ENCODE assay signal across 21 cellular contexts in genomic region chr4:142875117-142875516, GRCh38. TPM values are rescaled to one million over a fixed set of nuclear protein-coding genes. Genes with fewer than 3 reads are reported as not detected.
DNase-seq lines count a peak whose midpoint lies in the region; ATAC-seq and TF ChIP-seq lines count a peak whose summit lies in the region.
"Had no signal": no experiment of that assay in that cellular context is flagged by ENCODE, and none has a peak within 500 bp of the region (broad histone marks: within the 10 kb centered on the region; RNA-seq: fewer than 3 reads in every experiment).

No MANE protein-coding gene starts in this region.

- no peak for TF ChIP-seq EP300 in esophagus muscularis mucosa (IDR thresholded peaks at IDR 0.05)

- H3K9me3 Mint-ChIP-seq in WTC11 = peaks cover 24% of the 10 kb centered on the region

- TF ChIP-seq POLR2A in GM18505 (IDR thresholded peaks at IDR 0.05; ENCODE audit: borderline replicate concordance, extremely low read depth, insufficient read depth, insufficient read length) (no peak), esophagus muscularis mucosa (IDR thresholded peaks at IDR 0.05; ENCODE audit: low read depth) (no peak)

- TF ChIP-seq CTCF in BE2C (IDR thresholded peaks at IDR 0.05; ENCODE audit: low read depth, low read length) (no peak; the same call in 1 of the 2 replicates), GM12864 (IDR thresholded peaks at IDR 0.05; ENCODE audit: low read depth, low read length, missing control alignments) (peak; percentile 6), WTC11 (IDR thresholded peaks at IDR 0.05) (no peak), esophagus muscularis mucosa (IDR thresholded peaks at IDR 0.05) (no peak)

- no peak overlapping the region for H2AFZ ChIP-seq in Karpas-422 (ENCODE audit: low read length)

- ATAC-seq in WTC11 (peak; percentile 87), GM18505 (IDR thresholded peaks at IDR 0.05; ENCODE audit: unreplicated experiment) (no peak), left lobe of liver (no peak)
- ATAC-seq: activated CD4-positive, CD25-positive, alpha-beta regulatory T cell treated with anti-CD3 and anti-CD28 coated beads, Interleukin-2, amount 50 U/mL, for 24 hours; sciatic nerve; stimulated activated naive CD8-positive, alpha-beta T cell treated with anti-CD3 and anti-CD28 coated beads, Interleukin-15, amount 100 ng/mL, for 72 hours had no signal

- 59% methylated on average over 2 of the region's 2 CpGs for WGBS in esophagus muscularis mucosa

- CTCF ChIA-PET in WTC11 (lab: Charles Lee) = no interaction called here

- peak; percentile 59 for DNase-seq in BE2C
- no peak for DNase-seq in GM12864 (ENCODE audit: low read depth)
- peak; percentile 41 for DNase-seq in Karpas-422
- DNase-seq in WTC11 (ENCODE audit: low spot score) = peak; percentile 36
- no peak for DNase-seq in left lobe of liver (ENCODE audit: low spot score)
- DNase-seq in AML-193 (lab: John Stamatoyannopoulos, UW) = no peak
- DNase-seq in esophagus muscularis mucosa (ENCODE audit: extremely low spot score) = no peak
- DNase-seq: activated gamma-delta T cell; dorsolateral prefrontal cortex; KBM-7; MV-4-11; NCI-H1694 treated with DMSO at 0.1 percent for 48 hours; NCI-H526 treated with DMSO at 0.1 percent for 48 hours; stimulated activated naive CD8-positive, alpha-beta T cell treated with anti-CD3 and anti-CD28 coated beads, Interleukin-15, amount 100 ng/mL, for 72 hours; T1000; thyroid gland had no signal

- no peak overlapping the region for H3K4me3 Mint-ChIP-seq in WTC11
- H3K4me3 Mint-ChIP-seq: CD14-positive monocyte; neural crest cell; stimulated activated naive CD8-positive, alpha-beta T cell treated with anti-CD3 and anti-CD28 coated beads, Interleukin-15, amount 100 ng/mL, for 72 hours had no signal

- no peaks in the 10 kb centered on the region for H3K4me1 ChIP-seq in BE2C
- H3K4me1 ChIP-seq in Karpas-422 (ENCODE audit: low read length) = no peaks in the 10 kb centered on the region
- no peaks in the 10 kb centered on the region for H3K4me1 ChIP-seq in esophagus muscularis mucosa
- H3K4me1 ChIP-seq: thyroid gland had no signal

- H3K27me3 ChIP-seq in BE2C (no peaks in the 10 kb centered on the region), Karpas-422 (ENCODE audit: low read length) (no peaks in the 10 kb centered on the region), esophagus muscularis mucosa (no peaks in the 10 kb centered on the region)
- H3K27me3 ChIP-seq: dorsolateral prefrontal cortex, thyroid gland had no signal

- no peaks in the 10 kb centered on the region for H3K27me3 Mint-ChIP-seq in WTC11 (ENCODE audit: low read depth)

- H3K4me3 ChIP-seq in BE2C (ENCODE audit: low read depth, low read length) (no peak overlapping the region), GM12864 (ENCODE audit: low read depth, low read length) (no peak overlapping the region), Karpas-422 (ENCODE audit: low read length) (no peak overlapping the region), esophagus muscularis mucosa (no peak overlapping the region)
- H3K4me3 ChIP-seq: dorsolateral prefrontal cortex, thyroid gland had no signal

- H3K9ac ChIP-seq in Karpas-422 (ENCODE audit: low read length) = no peak overlapping the region

- H3K27ac ChIP-seq in Karpas-422 (ENCODE audit: low read length) = no peak overlapping the region
- H3K27ac ChIP-seq in esophagus muscularis mucosa (replicated peaks in 1 of 4) = no peak overlapping the region
- H3K27ac ChIP-seq: dorsolateral prefrontal cortex, thyroid gland had no signal

- no peaks in the 10 kb centered on the region for H3K79me2 ChIP-seq in Karpas-422 (ENCODE audit: low read length)

- H3K4me1 Mint-ChIP-seq in WTC11 = no peaks in the 10 kb centered on the region
- H3K4me1 Mint-ChIP-seq: CD14-positive monocyte; neural crest cell; stimulated activated naive CD8-positive, alpha-beta T cell treated with anti-CD3 and anti-CD28 coated beads, Interleukin-15, amount 100 ng/mL, for 72 hours had no signal

- H3K36me3 ChIP-seq in BE2C (no peaks in the 10 kb centered on the region), Karpas-422 (ENCODE audit: insufficient read depth, low read length) (no peaks in the 10 kb centered on the region), esophagus muscularis mucosa (no peaks in the 10 kb centered on the region)
- H3K36me3 ChIP-seq: thyroid gland had no signal

- POLR2A ChIA-PET in WTC11 (lab: Charles Lee) = no interaction called here

- no peaks in the 10 kb centered on the region for H3K9me2 ChIP-seq in Karpas-422 (replicated peaks; ENCODE audit: insufficient read depth, low read length)

- no peak overlapping the region for H3K27ac Mint-ChIP-seq in WTC11
- H3K27ac Mint-ChIP-seq: CD14-positive monocyte; stimulated activated naive CD8-positive, alpha-beta T cell treated with anti-CD3 and anti-CD28 coated beads, Interleukin-15, amount 100 ng/mL, for 72 hours had no signal

- 0 out of 2 replicates have a peak, but pooled peaks cover 2% of the 10 kb centered on the region for H3K36me3 Mint-ChIP-seq in WTC11
- H3K36me3 Mint-ChIP-seq: CD14-positive monocyte had no signal

- H4K20me1 ChIP-seq in Karpas-422 (ENCODE audit: insufficient read depth, low read depth, low read length) = no peaks in the 10 kb centered on the region

- intact Hi-C loops in esophagus muscularis mucosa (cut with DNase I) = no loop called here

- no peaks in the 10 kb centered on the region for H3K9me3 ChIP-seq in BE2C
- H3K9me3 ChIP-seq in Karpas-422 (ENCODE audit: low read length) = no peaks in the 10 kb centered on the region
- peaks cover 0 to 4% (median 2%) of the 10 kb centered on the region in 4 donors for H3K9me3 ChIP-seq in esophagus muscularis mucosa
- H3K9me3 ChIP-seq: thyroid gland had no signal

- no peak overlapping the region for H3K4me2 ChIP-seq in Karpas-422 (ENCODE audit: low read depth, low read length, poor library complexity, severe bottlenecking)

TF ChIP-seq in WTC11, 78 proteins besides CTCF, POLR2A, EP300 and RAD21 (continues in another document):
- TF ChIP-seq CREB1 (CRISPR knock-in tag; IDR thresholded peaks at IDR 0.05) (no peak), ZNF671 (CRISPR knock-in tag; IDR thresholded peaks at IDR 0.05) (no peak), TP53 (CRISPR knock-in tag; IDR thresholded peaks at IDR 0.05) (no peak), NR2C2 (CRISPR knock-in tag; IDR thresholded peaks at IDR 0.05) (no peak), ZSCAN18 (CRISPR knock-in tag; IDR thresholded peaks at IDR 0.05) (no peak), MLX (CRISPR knock-in tag; IDR thresholded peaks at IDR 0.05) (no peak), ZNF396 (CRISPR knock-in tag; IDR thresholded peaks at IDR 0.05; ENCODE audit: borderline replicate concordance) (no peak), CREM (CRISPR knock-in tag; IDR thresholded peaks at IDR 0.05) (no peak), SMAD4 (CRISPR knock-in tag; IDR thresholded peaks at IDR 0.05) (no peak), NFYB (CRISPR knock-in tag; conservative IDR thresholded peaks at IDR 0.05; ENCODE audit: low read depth) (no peak), CDX4 (CRISPR knock-in tag; IDR thresholded peaks at IDR 0.05; ENCODE audit: borderline replicate concordance) (no peak), ATF2 (CRISPR knock-in tag; IDR thresholded peaks at IDR 0.05; ENCODE audit: borderline replicate concordance, low read depth) (no peak)

RNA-seq across cellular contexts. Expression of gene INPP4B, which starts 29.0 kb away (rescaled TPM):
- 0.97 TPM for polyA plus RNA-seq in BE2C (2012; ENCODE audit: insufficient read depth, insufficient read length, low read depth)
- total RNA-seq in Karpas-422 (2014; rRNA removed; shearing (Covaris generic); ENCODE audit: low replicate concordance) = not detected in 2 replicates
- total RNA-seq in WTC11 (2021) = 0.57 to 0.92 TPM (median 0.62 TPM) in 3 replicates
- 0.93 TPM for total RNA-seq in left lobe of liver
- total RNA-seq in esophagus muscularis mucosa = 10 to 100 TPM; 12.7 to 23.4 (median 15.9) TPM

Comparison
In these comparisons a context has a peak if more than half of its experiments do, and no peak if none do; other contexts are left out.
1. DNase-seq: peak in BE2C (single experiment), Karpas-422 (single experiment) and WTC11 (single experiment); none in GM12864 (single experiment), left lobe of liver (single experiment), AML-193 (0 of 2) and esophagus muscularis mucosa (single experiment).